Comparison of ENCODE assay signal across 21 cellular contexts in the genomic region with DNA sequence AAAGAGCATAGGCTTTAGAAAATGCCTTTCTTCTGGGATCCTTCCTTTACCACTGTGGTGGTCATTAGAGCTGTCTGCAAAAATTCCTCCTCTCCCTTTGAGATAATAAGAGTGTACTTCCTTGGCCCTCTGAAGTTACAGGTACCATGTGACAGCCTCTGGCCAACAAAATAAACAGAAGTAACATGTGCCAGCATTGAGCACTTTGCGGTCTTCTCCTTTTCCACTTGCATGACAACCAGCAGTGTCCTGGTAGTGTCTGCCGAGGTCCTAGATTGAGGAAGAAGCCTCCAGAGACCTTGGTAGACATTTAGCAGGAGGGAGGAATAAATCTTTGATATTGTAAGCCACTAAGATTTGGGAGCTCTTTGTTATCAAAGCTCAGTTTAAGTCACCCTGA.
DNase-seq lines count a peak whose midpoint lies in the region; ATAC-seq and TF ChIP-seq lines count a peak whose summit lies in the region.
"Had no signal": no experiment of that assay in that cellular context is flagged by ENCODE, and none has a peak within 500 bp of the region (broad histone marks: within the 10 kb centered on the region; RNA-seq: fewer than 3 reads in every experiment).

No MANE protein-coding gene starts in this region.

- no peak for TF ChIP-seq POLR2A in uterus (IDR thresholded peaks at IDR 0.05)

- peaks cover 26% of the 10 kb centered on the region for H3F3A ChIP-seq in neural progenitor cell (ENCODE audit: low read depth)

- H4K20me1 ChIP-seq in neural progenitor cell (ENCODE audit: low read depth): no peaks in the 10 kb centered on the region
- H4K20me1 ChIP-seq: BLaER1 treated with 17β-estradiol and CSF1 and Interleukin-3, amounts not matched to agents 10 nM and 100 nM had no signal

- CTCF ChIA-PET in CD4-positive, alpha-beta T cell (lab: Charles Lee): interaction anchor here (0.6 kb wide), 1 partner anchor 86 kb away, joined by 4 read pairs; no protein-coding TSS in a partner anchor

- H3K4me3 ChIP-seq in HL-60 (replicated peaks; ENCODE audit: insufficient read depth, low read length): no peak overlapping the region
- no peak overlapping the region for H3K4me3 ChIP-seq in neural progenitor cell
- no peak overlapping the region for H3K4me3 ChIP-seq in uterus
- H3K4me3 ChIP-seq: A549; BLaER1 treated with 17β-estradiol and CSF1 and Interleukin-3, amounts not matched to agents 10 nM and 100 nM had no signal

- H3K36me3 Mint-ChIP-seq in dendritic cell treated with granulocyte-macrophage colony-stimulating factor and Interleukin-4, amounts not matched to agents 40 ng/mL and 50 ng/mL, for 4 days (ENCODE audit: low read depth): peaks cover 8% of the 10 kb centered on the region
- H3K36me3 Mint-ChIP-seq in neural progenitor cell: no peaks in the 10 kb centered on the region
- H3K36me3 Mint-ChIP-seq in CD4-positive, alpha-beta T cell (ENCODE audit: low read depth): peaks cover 4% of the 10 kb centered on the region
- H3K36me3 Mint-ChIP-seq: naive thymus-derived CD4-positive, alpha-beta T cell had no signal

- H3K27me3 ChIP-seq in HL-60 (ENCODE audit: insufficient read depth, poor library complexity, severe bottlenecking) (no peaks in the 10 kb centered on the region), neural progenitor cell (peaks cover 9% of the 10 kb centered on the region), uterus (no peaks in the 10 kb centered on the region)
- no peaks in the 10 kb centered on the region for H3K27me3 ChIP-seq in CD4-positive, alpha-beta T cell (ENCODE audit: control insufficient read depth, insufficient read depth, low read length)
- H3K27me3 ChIP-seq: BLaER1 treated with 17β-estradiol and CSF1 and Interleukin-3, amounts not matched to agents 10 nM and 100 nM had no signal

- peaks cover under 1% of the 10 kb centered on the region for H3K27me3 Mint-ChIP-seq in dendritic cell treated with granulocyte-macrophage colony-stimulating factor and Interleukin-4, amounts not matched to agents 40 ng/mL and 50 ng/mL, for 4 days
- H3K27me3 Mint-ChIP-seq in neural progenitor cell (ENCODE audit: insufficient read depth, low read depth): peaks cover 11% of the 10 kb centered on the region
- H3K27me3 Mint-ChIP-seq in CD4-positive, alpha-beta T cell: no peaks in the 10 kb centered on the region
- H3K27me3 Mint-ChIP-seq: activated CD4-positive, alpha-beta T cell treated with anti-CD3 and anti-CD28 coated beads for 36 hours; activated T-cell treated with anti-CD3 and anti-CD28 coated beads, Interleukin-2, amount 50 U/mL, for 24 hours had no signal

- no peak for ATAC-seq in CD4-positive, alpha-beta T cell (ENCODE audit: poor library complexity)
- ATAC-seq: A549; activated CD4-positive, alpha-beta T cell treated with anti-CD3 and anti-CD28 coated beads for 36 hours; HCT116; left colon; naive thymus-derived CD4-positive, alpha-beta T cell; right cardiac atrium had no signal

- intact Hi-C loops in dendritic cell treated with granulocyte-macrophage colony-stimulating factor and Interleukin-4, amounts not matched to agents 40 ng/mL and 50 ng/mL, for 4 days (cut with micrococcal nuclease): loop anchor here (5.0 to 10.0 kb wide), 4 partner anchors 33 to 1365 kb away; no protein-coding TSS in a partner anchor
- intact Hi-C loops in CD4-positive, alpha-beta T cell (cut with DNase I, micrococcal nuclease): loop anchor here (2.0 to 10.0 kb wide), 5 partner anchors 27 to 1375 kb away; a partner anchor contains a TSS
- intact Hi-C loops in uterus (cut with DNase I; ENCODE audit: low total_unique reads): loop anchor here (5.0 kb wide), 1 partner anchor 88 kb away; a partner anchor contains a TSS

- POLR2A ChIA-PET in CD4-positive, alpha-beta T cell (lab: Charles Lee): interaction anchor here (0.8 kb wide), 1 partner anchor 31 kb away, joined by 4 read pairs; no protein-coding TSS in a partner anchor

- H3K9ac ChIP-seq in neural progenitor cell: no peak overlapping the region
- H3K9ac ChIP-seq: BLaER1 treated with 17β-estradiol and CSF1 and Interleukin-3, amounts not matched to agents 10 nM and 100 nM had no signal

- no peaks in the 10 kb centered on the region for H3K9me3 ChIP-seq in neural progenitor cell (ENCODE audit: low read depth)
- no peaks in the 10 kb centered on the region for H3K9me3 ChIP-seq in CD4-positive, alpha-beta T cell (ENCODE audit: control insufficient read depth, low read length)
- no peaks in the 10 kb centered on the region for H3K9me3 ChIP-seq in uterus
- H3K9me3 ChIP-seq: A549; BLaER1 treated with 17β-estradiol and CSF1 and Interleukin-3, amounts not matched to agents 10 nM and 100 nM had no signal

- H3K4me1 Mint-ChIP-seq in dendritic cell treated with granulocyte-macrophage colony-stimulating factor and Interleukin-4, amounts not matched to agents 40 ng/mL and 50 ng/mL, for 4 days (ENCODE audit: low read depth): peaks cover 41% of the 10 kb centered on the region
- H3K4me1 Mint-ChIP-seq in neural progenitor cell: peaks cover 21% of the 10 kb centered on the region
- H3K4me1 Mint-ChIP-seq in CD4-positive, alpha-beta T cell (ENCODE audit: low read depth): peaks cover 24% of the 10 kb centered on the region

- H3K4me1 ChIP-seq in neural progenitor cell (peaks cover 10% of the 10 kb centered on the region), uterus (no peaks in the 10 kb centered on the region)

- peak overlapping the region; percentile 50 for H3K27ac Mint-ChIP-seq in dendritic cell treated with granulocyte-macrophage colony-stimulating factor and Interleukin-4, amounts not matched to agents 40 ng/mL and 50 ng/mL, for 4 days
- H3K27ac Mint-ChIP-seq in neural progenitor cell: no peak overlapping the region
- H3K27ac Mint-ChIP-seq in CD4-positive, alpha-beta T cell: no peak overlapping the region
- H3K27ac Mint-ChIP-seq: activated CD4-positive, alpha-beta T cell treated with anti-CD3 and anti-CD28 coated beads for 36 hours; activated T-cell treated with anti-CD3 and anti-CD28 coated beads, Interleukin-2, amount 50 U/mL, for 24 hours had no signal

- H3K27ac ChIP-seq in HL-60 (replicated peaks): peak overlapping the region; percentile 13; the same call in 1 of the 2 replicates
- no peak overlapping the region for H3K27ac ChIP-seq in neural progenitor cell
- no peak overlapping the region for H3K27ac ChIP-seq in CD4-positive, alpha-beta T cell (ENCODE audit: low read depth, low read length)
- H3K27ac ChIP-seq in uterus: no peak overlapping the region
- H3K27ac ChIP-seq: A549; BLaER1 treated with 17β-estradiol and CSF1 and Interleukin-3, amounts not matched to agents 10 nM and 100 nM had no signal

- no peak for TF ChIP-seq CTCF in HL-60 (IDR thresholded peaks at IDR 0.05; ENCODE audit: insufficient read depth, low read length)
- TF ChIP-seq CTCF in neural progenitor cell (IDR thresholded peaks at IDR 0.05): no peak
- no peak for TF ChIP-seq CTCF in CD4-positive, alpha-beta T cell (IDR thresholded peaks at IDR 0.05)
- TF ChIP-seq CTCF in uterus (IDR thresholded peaks at IDR 0.05): no peak

- H3K79me2 ChIP-seq in neural progenitor cell (ENCODE audit: low read depth): no peaks in the 10 kb centered on the region

- no peak overlapping the region for H2AFZ ChIP-seq in neural progenitor cell (replicated peaks)

- no peaks in the 10 kb centered on the region for H3K9me3 Mint-ChIP-seq in dendritic cell treated with granulocyte-macrophage colony-stimulating factor and Interleukin-4, amounts not matched to agents 40 ng/mL and 50 ng/mL, for 4 days
- no peaks in the 10 kb centered on the region for H3K9me3 Mint-ChIP-seq in neural progenitor cell
- H3K9me3 Mint-ChIP-seq in CD4-positive, alpha-beta T cell: no peaks in the 10 kb centered on the region
- H3K9me3 Mint-ChIP-seq: activated T-cell treated with anti-CD3 and anti-CD28 coated beads, Interleukin-2, amount 50 U/mL, for 24 hours; naive thymus-derived CD4-positive, alpha-beta T cell had no signal

- no peak overlapping the region for H3K4me2 ChIP-seq in neural progenitor cell
- H3K4me2 ChIP-seq: A549 had no signal

- no peak overlapping the region for H3K4me3 Mint-ChIP-seq in dendritic cell treated with granulocyte-macrophage colony-stimulating factor and Interleukin-4, amounts not matched to agents 40 ng/mL and 50 ng/mL, for 4 days
- no peak overlapping the region for H3K4me3 Mint-ChIP-seq in neural progenitor cell
- H3K4me3 Mint-ChIP-seq in CD4-positive, alpha-beta T cell: no peak overlapping the region
- H3K4me3 Mint-ChIP-seq: activated CD4-positive, alpha-beta T cell treated with anti-CD3 and anti-CD28 coated beads for 36 hours; activated T-cell treated with anti-CD3 and anti-CD28 coated beads, Interleukin-2, amount 50 U/mL, for 24 hours had no signal

- DNase-seq in AML-193 (lab: John Stamatoyannopoulos, UW) (peak; percentile 55 to 67), HL-60 (ENCODE audit: low read depth in 1 of 2, low spot score in 1 of 2) (peak in 1 of 2 experiments; percentile 85), OCI-M1 (lab: John Stamatoyannopoulos, UW) (peak; percentile 19), NAMALWA (ENCODE audit: low spot score) (no peak), neural progenitor cell (ENCODE audit: low spot score) (no peak), uterus (no peak)
- DNase-seq in CD4-positive, alpha-beta T cell: no peak
- DNase-seq: activated CD4-positive, alpha-beta T cell treated with anti-CD3 and anti-CD28 coated beads for 36 hours; activated CD8-positive, alpha-beta memory T cell treated with anti-CD3 and anti-CD28 coated beads for 24 hours; activated T-cell treated with anti-CD3 and anti-CD28 coated beads, Interleukin-2, amount 50 U/mL, for 24 hours; amniotic stem cell; cortex of kidney; left colon; mesendoderm; naive thymus-derived CD4-positive, alpha-beta T cell; NCI-H1105 treated with DMSO at 0.1 percent for 48 hours; right cardiac atrium had no signal

- H3K36me3 ChIP-seq in neural progenitor cell (no peaks in the 10 kb centered on the region), uterus (no peaks in the 10 kb centered on the region)
- H3K36me3 ChIP-seq: BLaER1 treated with 17β-estradiol and CSF1 and Interleukin-3, amounts not matched to agents 10 nM and 100 nM had no signal

Comparison
In these comparisons a context has a peak if more than half of its experiments do, and no peak if none do; other contexts are left out.
1. DNase-seq: peak in AML-193 (2 of 2) and OCI-M1 (single experiment); none in NAMALWA (single experiment), neural progenitor cell (single experiment), CD4-positive, alpha-beta T cell (0 of 10) and uterus (0 of 2).